In the genomic region with DNA sequence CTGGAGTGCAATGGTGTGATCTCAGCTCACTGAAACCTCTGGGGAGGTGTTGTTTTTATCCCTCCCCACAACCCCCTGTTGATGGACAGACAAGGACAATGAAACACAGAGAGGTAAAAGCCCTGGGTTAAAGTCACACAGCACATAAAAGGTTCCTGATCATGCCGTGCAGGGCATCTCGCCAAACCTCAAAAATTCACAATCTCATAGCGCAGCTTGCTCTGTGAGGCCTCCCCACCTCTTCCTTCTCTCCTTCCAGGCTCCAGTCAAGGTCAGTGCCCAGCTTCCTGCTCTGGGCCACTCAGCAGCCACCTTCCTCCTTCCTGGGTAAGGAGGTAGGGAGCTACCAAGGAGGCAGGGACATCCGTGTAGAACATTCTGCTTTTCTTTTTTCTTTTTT, we compare ENCODE assay signal across 12 cellular contexts. TPM values are rescaled to one million over a fixed set of nuclear protein-coding genes. Genes with fewer than 3 reads are reported as not detected.
A peak's percentile ranks its signal among the peaks of the same experiment; 100 is the strongest.
DNase-seq lines count a peak whose midpoint lies in the region; ATAC-seq and TF ChIP-seq lines count a peak whose summit lies in the region.
"Had no signal": no experiment of that assay in that cellular context is flagged by ENCODE, and none has a peak within 500 bp of the region (broad histone marks: within the 10 kb centered on the region; RNA-seq: fewer than 3 reads in every experiment).

No MANE protein-coding gene starts in this region.

- no peaks in the 10 kb centered on the region for H3K9me3 Mint-ChIP-seq in activated T-helper 17 cell treated with anti-CD3 and anti-CD28 coated beads, Interleukin-2, amount 50 U/mL, for 72 hours

- peaks cover 6% of the 10 kb centered on the region for H3K27me3 Mint-ChIP-seq in activated T-helper 17 cell treated with anti-CD3 and anti-CD28 coated beads, Interleukin-2, amount 50 U/mL, for 72 hours

- DNase-seq in AG08396 (ENCODE audit: low spot score) (peak; percentile 67), amniotic epithelial cell (ENCODE audit: low read depth) (peak; percentile 87), left colon (peak; percentile 61 to 84), COR-L47 (lab: John Stamatoyannopoulos, UW) (no peak), sigmoid colon (no peak)
- DNase-seq: activated CD4-positive, alpha-beta T cell treated with anti-CD3 and anti-CD28 coated beads, Interleukin-2, amount 50 U/mL, for 48 hours; caudate nucleus; KG1 had no signal

- peaks cover 0 to 10% (median 2%) of the 10 kb centered on the region in 4 donors for H3K4me1 ChIP-seq in sigmoid colon

- TF ChIP-seq RAD21 in Ishikawa (IDR thresholded peaks at IDR 0.05; ENCODE audit: low read depth): no peak

- ATAC-seq in left colon (peak; percentile 42), HG03025 (IDR thresholded peaks at IDR 0.05; ENCODE audit: low FRiP score, unreplicated experiment) (no peak)
- no peak for ATAC-seq in activated T-helper 17 cell treated with anti-CD3 and anti-CD28 coated beads, Interleukin-2, amount 50 U/mL, for 72 hours (replicated peaks)

- H3K27ac ChIP-seq in sigmoid colon: no peak overlapping the region
- H3K27ac ChIP-seq: C4-2B had no signal

- no peak for TF ChIP-seq POLR2A in sigmoid colon (IDR thresholded peaks at IDR 0.05)

- TF ChIP-seq EP300 in Ishikawa (IDR thresholded peaks at IDR 0.05; ENCODE audit: borderline replicate concordance) (no peak), sigmoid colon (IDR thresholded peaks at IDR 0.05) (no peak)

- peaks cover 0 to 5% (median 0%) of the 10 kb centered on the region in 4 donors for H3K36me3 ChIP-seq in sigmoid colon

- intact Hi-C loops in left colon (cut with DNase I, micrococcal nuclease): no loop called here
- intact Hi-C loops in sigmoid colon (cut with DNase I): no loop called here

- H3K4me3 ChIP-seq in sigmoid colon: no peak overlapping the region

- peaks cover 7% of the 10 kb centered on the region for H3K36me3 Mint-ChIP-seq in activated T-helper 17 cell treated with anti-CD3 and anti-CD28 coated beads, Interleukin-2, amount 50 U/mL, for 72 hours (ENCODE audit: low read depth)

- TF ChIP-seq CTCF in sigmoid colon (IDR thresholded peaks at IDR 0.05): no peak

- no peak overlapping the region for H3K4me3 Mint-ChIP-seq in activated T-helper 17 cell treated with anti-CD3 and anti-CD28 coated beads, Interleukin-2, amount 50 U/mL, for 72 hours

- 9 to 34% methylated on average over 4 of the region's 4 CpGs for WGBS in sigmoid colon, 2 donors

- H3K9me3 ChIP-seq in sigmoid colon: no peaks in the 10 kb centered on the region

- H3K4me1 Mint-ChIP-seq in activated T-helper 17 cell treated with anti-CD3 and anti-CD28 coated beads, Interleukin-2, amount 50 U/mL, for 72 hours: no peaks in the 10 kb centered on the region

- H3K27ac Mint-ChIP-seq in activated T-helper 17 cell treated with anti-CD3 and anti-CD28 coated beads, Interleukin-2, amount 50 U/mL, for 72 hours: no peak overlapping the region

- H3K27me3 ChIP-seq in sigmoid colon: peaks cover 3 to 25% (median 10%) of the 10 kb centered on the region in 3 donors

TF ChIP-seq in Ishikawa, 13 proteins besides CTCF, POLR2A, EP300 and RAD21:
- TF ChIP-seq, protein P1, sequence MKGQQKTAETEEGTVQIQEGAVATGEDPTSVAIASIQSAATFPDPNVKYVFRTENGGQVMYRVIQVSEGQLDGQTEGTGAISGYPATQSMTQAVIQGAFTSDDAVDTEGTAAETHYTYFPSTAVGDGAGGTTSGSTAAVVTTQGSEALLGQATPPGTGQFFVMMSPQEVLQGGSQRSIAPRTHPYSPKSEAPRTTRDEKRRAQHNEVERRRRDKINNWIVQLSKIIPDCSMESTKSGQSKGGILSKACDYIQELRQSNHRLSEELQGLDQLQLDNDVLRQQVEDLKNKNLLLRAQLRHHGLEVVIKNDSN (IDR thresholded peaks at IDR 0.05): no peak
- TF ChIP-seq NFIC (IDR thresholded peaks at IDR 0.05): peak; percentile 51

RNA-seq across cellular contexts. Expression of a gene that starts 2.3 kb away (rescaled TPM):
- 100 to 1,000 TPM in 1 of 2 donors, 10 to 100 TPM in 1; 74.3 to 147 TPM for total RNA-seq in left colon
- total RNA-seq in activated T-helper 17 cell treated with anti-CD3 and anti-CD28 coated beads, Interleukin-2, amount 50 U/mL, for 72 hours: not detected
- total RNA-seq in sigmoid colon: not detected
- 10 to 100 TPM; 37.2 to 62.7 (median 59.4) TPM for polyA plus RNA-seq in sigmoid colon

RNA-seq across cellular contexts. Expression of a gene that starts 21.5 kb away (rescaled TPM):
- under 1 TPM; 0.64 to 0.67 TPM for total RNA-seq in left colon
- 1 to 10 TPM; 1.1 to 1.7 TPM for total RNA-seq in activated T-helper 17 cell treated with anti-CD3 and anti-CD28 coated beads, Interleukin-2, amount 50 U/mL, for 72 hours
- 1 to 10 TPM in 1 of 4 donors, under 1 TPM in 3; 0.82 to 1.8 (median 0.89) TPM for total RNA-seq in sigmoid colon
- polyA plus RNA-seq in sigmoid colon: 1 to 10 TPM in 1 of 3 donors, under 1 TPM in 1, not detected in 1; 0.69 to 1.0 TPM

RNA-seq across cellular contexts. Expression of a gene that starts 25.2 kb away (rescaled TPM):
- total RNA-seq in left colon (under 1 TPM; 0.49 to 0.53 TPM), sigmoid colon (1 to 10 TPM in 1 of 4 donors, under 1 TPM in 1, not detected in 2; 0.49 to 1.2 TPM)
- total RNA-seq in activated T-helper 17 cell treated with anti-CD3 and anti-CD28 coated beads, Interleukin-2, amount 50 U/mL, for 72 hours: 1 to 10 TPM in 1 of 2 donors, under 1 TPM in 1; 0.65 to 2.9 TPM
- under 1 TPM in 1 of 3 donors, not detected in 2; 0.32 TPM for polyA plus RNA-seq in sigmoid colon

RNA-seq across cellular contexts. Expression of a gene that starts 42.4 kb away (rescaled TPM):
- total RNA-seq in left colon (1 to 10 TPM; 2.7 to 2.8 TPM), sigmoid colon (10 to 100 TPM in 2 of 4 donors, 1 to 10 TPM in 2; 4.9 to 11.4 (median 10.5) TPM)
- under 1 TPM; 0.19 to 0.67 TPM for total RNA-seq in activated T-helper 17 cell treated with anti-CD3 and anti-CD28 coated beads, Interleukin-2, amount 50 U/mL, for 72 hours
- polyA plus RNA-seq in sigmoid colon: 1 to 10 TPM in 2 of 3 donors, under 1 TPM in 1; 0.69 to 6.0 (median 5.0) TPM

RNA-seq across cellular contexts. Expression of a gene that starts 48.7 kb away (rescaled TPM):
- total RNA-seq in left colon (not detected), sigmoid colon (not detected)
- total RNA-seq in activated T-helper 17 cell treated with anti-CD3 and anti-CD28 coated beads, Interleukin-2, amount 50 U/mL, for 72 hours: not detected
- polyA plus RNA-seq in sigmoid colon: 1 to 10 TPM in 1 of 3 donors, under 1 TPM in 1, not detected in 1; 0.15 to 1.8 TPM

Comparison
In these comparisons a context has a peak if more than half of its experiments do, and no peak if none do; other contexts are left out.
1. DNase-seq: peak in AG08396 (single experiment), amniotic epithelial cell (single experiment) and left colon (2 of 2); none in COR-L47 (single experiment) and sigmoid colon (single experiment).
2. RNA of a gene that starts 2.3 kb away (total RNA-seq): 74.3 to 147 TPM in left colon; not detected in activated T-helper 17 cell treated with anti-CD3 and anti-CD28 coated beads, Interleukin-2, amount 50 U/mL, for 72 hours and not detected in sigmoid colon; every median in the first group is over 10 times any median in the second.